ENCODE assay signal across 14 cellular contexts in genomic region chr14:96575233-96575632, GRCh38.
DNase-seq lines count a peak whose midpoint lies in the region; ATAC-seq, FAIRE-seq and TF ChIP-seq lines count a peak whose summit lies in the region.
"Had no signal": no experiment of that assay in that cellular context is flagged by ENCODE, and none has a peak within 500 bp of the region (broad histone marks: within the 10 kb centered on the region; RNA-seq: fewer than 3 reads in every experiment).

No MANE protein-coding gene starts in this region.

- no peak for TF ChIP-seq CTCF in CD4-positive, alpha-beta T cell (IDR thresholded peaks at IDR 0.05)
- TF ChIP-seq CTCF in HEK293 (tag by site-specific recombination; IDR thresholded peaks at IDR 0.05) (no peak), K562 (IDR thresholded peaks at IDR 0.05 in 2 of 3, conservative IDR thresholded peaks at IDR 0.05 in 1 of 3; ENCODE audit: insufficient read depth in 2 of 3, low read depth in 1 of 3, low read length in 3 of 3) (no peak), psoas muscle (IDR thresholded peaks at IDR 0.05) (no peak)

- H3K4me1 ChIP-seq in HEK293 (ENCODE audit: control insufficient read depth, insufficient read depth, low read length) (peaks cover 20% of the 10 kb centered on the region), K562 (replicated peaks in 1 of 2; ENCODE audit: control insufficient read depth in 2 of 2, insufficient read depth in 2 of 2, low read length in 2 of 2) (peaks cover 0 to 2% of the 10 kb centered on the region in 2 experiments; a peak in 2 of 5 replicates), mesenchymal stem cell (ENCODE audit: control insufficient read depth, insufficient read depth, low read depth, low read length) (no peaks in the 10 kb centered on the region), psoas muscle (peaks cover 14% of the 10 kb centered on the region)
- H3K4me1 ChIP-seq: BE2C had no signal

- H2BK15ac ChIP-seq in mesenchymal stem cell (ENCODE audit: low read depth, poor library complexity, severe bottlenecking) = no peak overlapping the region

- peaks cover 0 to 17% of the 10 kb centered on the region in 2 experiments; a peak in 1 of 3 replicates for H3K36me3 ChIP-seq in HEK293 (ENCODE audit: control insufficient read depth in 2 of 2, insufficient read depth in 1 of 2, low read length in 2 of 2)
- H3K36me3 ChIP-seq in K562 (ENCODE audit: control insufficient read depth, insufficient read depth, low read length) = peaks cover 8% of the 10 kb centered on the region; the same call in 2 of the 3 replicates
- peaks cover 18 to 19% of the 10 kb centered on the region in 2 experiments for H3K36me3 ChIP-seq in mesenchymal stem cell (ENCODE audit: control insufficient read depth in 1 of 2, insufficient read depth in 2 of 2, low read depth in 1 of 2, low read length in 2 of 2)
- no peaks in the 10 kb centered on the region for H3K36me3 ChIP-seq in psoas muscle (ENCODE audit: insufficient read depth in 1 of 2, low read depth in 1 of 2)
- H3K36me3 ChIP-seq: BE2C, HAP-1 had no signal

- no peak overlapping the region for H3K27ac ChIP-seq in CD4-positive, alpha-beta T cell (ENCODE audit: low read depth, low read length)
- no peak overlapping the region for H3K27ac ChIP-seq in HEK293 (ENCODE audit: extremely low read depth, low read depth, low read length)
- no peak overlapping the region for H3K27ac ChIP-seq in K562 (ENCODE audit: extremely low read depth, low read depth, low read length)
- H3K27ac ChIP-seq in mesenchymal stem cell (ENCODE audit: low read length, poor library complexity, severe bottlenecking) = no peak overlapping the region
- H3K27ac ChIP-seq in psoas muscle = no peak overlapping the region

- no peak overlapping the region for H4K8ac ChIP-seq in mesenchymal stem cell (ENCODE audit: low read length)

- no peak overlapping the region for H3K4me3 ChIP-seq in HEK293 (ENCODE audit: low read depth, low read length)
- no peak overlapping the region for H3K4me3 ChIP-seq in K562
- no peak overlapping the region for H3K4me3 ChIP-seq in mesenchymal stem cell (ENCODE audit: insufficient read depth in 1 of 2, low read depth in 1 of 2, low read length in 2 of 2)
- no peak overlapping the region for H3K4me3 ChIP-seq in psoas muscle
- H3K4me3 ChIP-seq: HAP-1 had no signal

- no peaks in the 10 kb centered on the region for H4K20me1 ChIP-seq in K562 (replicated peaks; ENCODE audit: control insufficient read depth, insufficient read depth, low read length)

- H3K9me1 ChIP-seq in K562 (ENCODE audit: control insufficient read depth, insufficient read depth, low read length) = no peaks in the 10 kb centered on the region

- H3K4ac ChIP-seq in mesenchymal stem cell (ENCODE audit: low read depth in 1 of 2, low read length in 2 of 2) = no peak overlapping the region

- H3K14ac ChIP-seq in mesenchymal stem cell (ENCODE audit: low read length in 2 of 2) = no peak overlapping the region

- TF ChIP-seq EP300 in K562 (IDR thresholded peaks at IDR 0.05; ENCODE audit: low read length) = no peak

- CTCF ChIA-PET in CD4-positive, alpha-beta T cell (lab: Charles Lee) = no interaction called here
- CTCF ChIA-PET in HEK293 (lab: Yijun Ruan, JAX) (interaction anchor here (2.5 kb wide), 1 partner anchor 8 kb away, joined by 16 read pairs; no protein-coding TSS in a partner anchor), K562 (lab: Yijun Ruan, JAX; ENCODE audit: low intra/inter-chr PET ratio) (no interaction called here)

- H3K23ac ChIP-seq in mesenchymal stem cell (ENCODE audit: low read length in 2 of 2) = no peak overlapping the region

- TF ChIP-seq POLR2A in K562 (conservative IDR thresholded peaks at IDR 0.05) = no peak

- H4K91ac ChIP-seq in mesenchymal stem cell (ENCODE audit: low read length) = no peak overlapping the region

- no TSS peak for BruUV-seq in K562 (replicated peaks; lab: Mats Ljungman, UMichigan)

- peak overlapping the region; percentile 17 for H3K27ac Mint-ChIP-seq in CD4-positive, alpha-beta T cell

- no peak overlapping the region for H2AFZ ChIP-seq in K562 (ENCODE audit: low read depth, low read length)
- no peak overlapping the region for H2AFZ ChIP-seq in mesenchymal stem cell (ENCODE audit: low read depth, low read length)

- FAIRE-seq in K562 (lab: Jason Lieb, UNC) = no peak
- FAIRE-seq: GM18507 had no signal

- no peak overlapping the region for H2BK12ac ChIP-seq in mesenchymal stem cell (ENCODE audit: low read length in 2 of 2)

- no peaks in the 10 kb centered on the region for H3K27me3 ChIP-seq in CD4-positive, alpha-beta T cell (ENCODE audit: control insufficient read depth, insufficient read depth, low read length)
- H3K27me3 ChIP-seq in K562 (ENCODE audit: control insufficient read depth in 2 of 2, insufficient read depth in 2 of 2, low read length in 2 of 2) (no peaks in the 10 kb centered on the region), mesenchymal stem cell (ENCODE audit: control insufficient read depth in 1 of 2, insufficient read depth in 1 of 2, low read length in 2 of 2) (no peaks in the 10 kb centered on the region), psoas muscle (ENCODE audit: insufficient read depth in 3 of 3, low read length in 2 of 3) (no peaks in the 10 kb centered on the region)
- H3K27me3 ChIP-seq: BE2C had no signal

- ATAC-seq in CD4-positive, alpha-beta T cell (ENCODE audit: poor library complexity) = no peak
- no peak for ATAC-seq in K562
- ATAC-seq in psoas muscle = no peak
- ATAC-seq: CD8-positive, alpha-beta T cell had no signal

- H3K9ac ChIP-seq in K562 (ENCODE audit: insufficient read depth in 1 of 2, low read depth in 2 of 2, low read length in 2 of 2) (no peak overlapping the region), mesenchymal stem cell (ENCODE audit: low read length) (peak overlapping the region; percentile 8)

- no peaks in the 10 kb centered on the region for H3K9me3 Mint-ChIP-seq in CD4-positive, alpha-beta T cell
- H3K9me3 Mint-ChIP-seq: CD8-positive, alpha-beta T cell had no signal

- POLR2A ChIA-PET in CD4-positive, alpha-beta T cell (lab: Charles Lee) = no interaction called here
- POLR2A ChIA-PET in HEK293 (lab: Yijun Ruan, JAX) (no interaction called here), K562 (lab: Yijun Ruan, JAX) (no interaction called here)

- H3K36me3 Mint-ChIP-seq in CD4-positive, alpha-beta T cell (ENCODE audit: low read depth) = peaks cover 18% of the 10 kb centered on the region

- no peak overlapping the region for H3K18ac ChIP-seq in mesenchymal stem cell (ENCODE audit: low read depth in 1 of 2, low read length in 2 of 2)

- H2BK120ac ChIP-seq in mesenchymal stem cell (ENCODE audit: low read depth, low read length) = no peak overlapping the region

- no peak overlapping the region for H3K4me2 ChIP-seq in K562 (ENCODE audit: insufficient read depth, low read length)
- no peak overlapping the region for H3K4me2 ChIP-seq in mesenchymal stem cell (ENCODE audit: low read length, poor library complexity, severe bottlenecking)

- TF ChIP-seq RAD21 in K562 (CRISPR knock-in tag; conservative IDR thresholded peaks at IDR 0.05 in 1 of 2, IDR thresholded peaks at IDR 0.05 in 1 of 2) = no peak

- intact Hi-C loops in CD4-positive, alpha-beta T cell (cut with DNase I, micrococcal nuclease) = no loop called here
- intact Hi-C loops in K562 (cut with micrococcal nuclease) = no loop called here
- intact Hi-C loops in psoas muscle (cut with DNase I) = no loop called here

- in situ Hi-C loops in K562 (cut with MboI) = loop anchor here (25.0 kb wide), 1 partner anchor 712 kb away; no protein-coding TSS in a partner anchor

- no peak for DNase-seq in CD4-positive, alpha-beta T cell
- no peak for DNase-seq in K562 (ENCODE audit: extremely low read depth in 1 of 4, low spot score in 3 of 4)
- DNase-seq in mesenchymal stem cell = no peak
- no peak for DNase-seq in psoas muscle
- no peak for DNase-seq in NCI-H510A treated with DMSO at 0.1 percent for 48 hours (lab: John Stamatoyannopoulos, UW)
- no peak for DNase-seq in NCI-H2081 treated with DMSO at 0.1 percent for 48 hours (lab: John Stamatoyannopoulos, UW)
- DNase-seq: BE2C; CD8-positive, alpha-beta T cell; NCI-H1417 treated with DMSO at 0.1 percent for 48 hours; NCI-H226; NCI-H748 treated with DMSO at 0.1 percent for 48 hours had no signal

- no peak overlapping the region for H2BK5ac ChIP-seq in mesenchymal stem cell (ENCODE audit: low read depth, low read length, poor library complexity, severe bottlenecking)

- H3K79me2 ChIP-seq in K562 (ENCODE audit: control insufficient read depth, insufficient read depth, low read length) = no peaks in the 10 kb centered on the region

- peaks cover 14% of the 10 kb centered on the region for H3K79me1 ChIP-seq in mesenchymal stem cell (replicated peaks; ENCODE audit: low read length, poor library complexity, severe bottlenecking)

- 50% methylated on average over 2 of the region's 2 CpGs for WGBS in K562 (ENCODE audit: insufficient coverage, low coverage, missing lambda C conversion rate)
- WGBS in mesenchymal stem cell = 100% methylated on average over 1 of the region's 2 CpGs
- WGBS in psoas muscle, 3 donors = 52 to 61% (median 59%) methylated on average over 2 of the region's 2 CpGs

- no peaks in the 10 kb centered on the region for H3K9me3 ChIP-seq in CD4-positive, alpha-beta T cell (ENCODE audit: control insufficient read depth, low read length)
- H3K9me3 ChIP-seq in HEK293 (ENCODE audit: control insufficient read depth, insufficient read depth, low read depth, low read length) (no peaks in the 10 kb centered on the region), K562 (replicated peaks; ENCODE audit: control insufficient read depth, insufficient read depth, low read depth, low read length) (no peaks in the 10 kb centered on the region), mesenchymal stem cell (ENCODE audit: control insufficient read depth, low read length) (no peaks in the 10 kb centered on the region), psoas muscle (no peaks in the 10 kb centered on the region)
- H3K9me3 ChIP-seq: BE2C, HAP-1 had no signal

- no peak overlapping the region for H3K4me3 Mint-ChIP-seq in CD4-positive, alpha-beta T cell
- H3K4me3 Mint-ChIP-seq: CD8-positive, alpha-beta T cell had no signal

- no peak overlapping the region for H2AK5ac ChIP-seq in mesenchymal stem cell (ENCODE audit: low read length, severe bottlenecking)

- H3K27me3 Mint-ChIP-seq in CD4-positive, alpha-beta T cell = no peaks in the 10 kb centered on the region

- peaks cover 23% of the 10 kb centered on the region for H3K4me1 Mint-ChIP-seq in CD4-positive, alpha-beta T cell (ENCODE audit: low read depth)

TF ChIP-seq in HEK293, 187 proteins besides CTCF, POLR2A, EP300 and RAD21 (continues in another document):
- no peak for TF ChIP-seq ZNF354C (tag by site-specific recombination; IDR thresholded peaks at IDR 0.05; ENCODE audit: borderline replicate concordance, low read depth)
- TF ChIP-seq ZNF140 (tag by site-specific recombination; IDR thresholded peaks at IDR 0.05) = no peak
- TF ChIP-seq ZNF155 (tag by site-specific recombination; IDR thresholded peaks at IDR 0.05) = no peak
